In the genomic region with DNA sequence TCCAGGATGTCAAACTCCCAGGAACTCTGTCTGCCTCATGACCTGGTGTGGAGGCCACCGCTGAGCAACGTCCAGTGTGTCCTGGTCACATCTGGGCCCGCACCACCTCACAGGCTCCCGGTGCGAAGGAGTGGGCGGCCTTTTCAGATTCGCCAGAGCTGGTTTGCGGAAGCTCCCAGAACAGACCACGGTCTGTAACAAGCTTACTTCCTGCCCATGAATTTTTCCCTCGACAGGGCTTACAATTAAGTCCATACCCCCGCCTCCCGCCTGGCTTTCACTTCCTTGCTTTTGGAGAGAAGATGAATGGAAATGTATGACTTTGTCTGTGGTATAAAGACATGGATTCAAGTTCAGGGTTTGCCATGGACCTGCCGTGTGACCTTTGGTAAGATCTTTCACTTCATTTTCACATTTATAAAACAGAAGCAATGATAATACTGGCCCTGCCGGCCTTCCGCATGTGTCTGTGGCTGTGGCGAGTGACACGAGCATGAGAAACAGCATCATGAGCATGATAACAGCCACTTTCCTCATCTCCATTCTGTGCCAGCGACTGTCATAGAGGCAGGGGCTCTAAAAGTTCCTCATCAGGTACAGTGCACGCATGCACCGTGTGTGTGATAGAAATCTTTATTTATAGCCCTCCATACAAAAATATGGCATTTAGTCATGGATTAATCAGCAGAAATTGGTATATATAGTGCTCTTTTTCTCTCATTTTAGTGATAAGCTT, we compare ENCODE assay signal across 1 cellular context.
TF ChIP-seq lines count a peak whose summit lies in the region.

No MANE protein-coding gene starts in this region.

TF ChIP-seq in GM23338, 12 proteins besides CTCF, POLR2A, EP300 and RAD21 (continued from another document):
- no peak for TF ChIP-seq REST (IDR thresholded peaks at IDR 0.05; ENCODE audit: unreplicated experiment)
- TF ChIP-seq, protein P1, sequence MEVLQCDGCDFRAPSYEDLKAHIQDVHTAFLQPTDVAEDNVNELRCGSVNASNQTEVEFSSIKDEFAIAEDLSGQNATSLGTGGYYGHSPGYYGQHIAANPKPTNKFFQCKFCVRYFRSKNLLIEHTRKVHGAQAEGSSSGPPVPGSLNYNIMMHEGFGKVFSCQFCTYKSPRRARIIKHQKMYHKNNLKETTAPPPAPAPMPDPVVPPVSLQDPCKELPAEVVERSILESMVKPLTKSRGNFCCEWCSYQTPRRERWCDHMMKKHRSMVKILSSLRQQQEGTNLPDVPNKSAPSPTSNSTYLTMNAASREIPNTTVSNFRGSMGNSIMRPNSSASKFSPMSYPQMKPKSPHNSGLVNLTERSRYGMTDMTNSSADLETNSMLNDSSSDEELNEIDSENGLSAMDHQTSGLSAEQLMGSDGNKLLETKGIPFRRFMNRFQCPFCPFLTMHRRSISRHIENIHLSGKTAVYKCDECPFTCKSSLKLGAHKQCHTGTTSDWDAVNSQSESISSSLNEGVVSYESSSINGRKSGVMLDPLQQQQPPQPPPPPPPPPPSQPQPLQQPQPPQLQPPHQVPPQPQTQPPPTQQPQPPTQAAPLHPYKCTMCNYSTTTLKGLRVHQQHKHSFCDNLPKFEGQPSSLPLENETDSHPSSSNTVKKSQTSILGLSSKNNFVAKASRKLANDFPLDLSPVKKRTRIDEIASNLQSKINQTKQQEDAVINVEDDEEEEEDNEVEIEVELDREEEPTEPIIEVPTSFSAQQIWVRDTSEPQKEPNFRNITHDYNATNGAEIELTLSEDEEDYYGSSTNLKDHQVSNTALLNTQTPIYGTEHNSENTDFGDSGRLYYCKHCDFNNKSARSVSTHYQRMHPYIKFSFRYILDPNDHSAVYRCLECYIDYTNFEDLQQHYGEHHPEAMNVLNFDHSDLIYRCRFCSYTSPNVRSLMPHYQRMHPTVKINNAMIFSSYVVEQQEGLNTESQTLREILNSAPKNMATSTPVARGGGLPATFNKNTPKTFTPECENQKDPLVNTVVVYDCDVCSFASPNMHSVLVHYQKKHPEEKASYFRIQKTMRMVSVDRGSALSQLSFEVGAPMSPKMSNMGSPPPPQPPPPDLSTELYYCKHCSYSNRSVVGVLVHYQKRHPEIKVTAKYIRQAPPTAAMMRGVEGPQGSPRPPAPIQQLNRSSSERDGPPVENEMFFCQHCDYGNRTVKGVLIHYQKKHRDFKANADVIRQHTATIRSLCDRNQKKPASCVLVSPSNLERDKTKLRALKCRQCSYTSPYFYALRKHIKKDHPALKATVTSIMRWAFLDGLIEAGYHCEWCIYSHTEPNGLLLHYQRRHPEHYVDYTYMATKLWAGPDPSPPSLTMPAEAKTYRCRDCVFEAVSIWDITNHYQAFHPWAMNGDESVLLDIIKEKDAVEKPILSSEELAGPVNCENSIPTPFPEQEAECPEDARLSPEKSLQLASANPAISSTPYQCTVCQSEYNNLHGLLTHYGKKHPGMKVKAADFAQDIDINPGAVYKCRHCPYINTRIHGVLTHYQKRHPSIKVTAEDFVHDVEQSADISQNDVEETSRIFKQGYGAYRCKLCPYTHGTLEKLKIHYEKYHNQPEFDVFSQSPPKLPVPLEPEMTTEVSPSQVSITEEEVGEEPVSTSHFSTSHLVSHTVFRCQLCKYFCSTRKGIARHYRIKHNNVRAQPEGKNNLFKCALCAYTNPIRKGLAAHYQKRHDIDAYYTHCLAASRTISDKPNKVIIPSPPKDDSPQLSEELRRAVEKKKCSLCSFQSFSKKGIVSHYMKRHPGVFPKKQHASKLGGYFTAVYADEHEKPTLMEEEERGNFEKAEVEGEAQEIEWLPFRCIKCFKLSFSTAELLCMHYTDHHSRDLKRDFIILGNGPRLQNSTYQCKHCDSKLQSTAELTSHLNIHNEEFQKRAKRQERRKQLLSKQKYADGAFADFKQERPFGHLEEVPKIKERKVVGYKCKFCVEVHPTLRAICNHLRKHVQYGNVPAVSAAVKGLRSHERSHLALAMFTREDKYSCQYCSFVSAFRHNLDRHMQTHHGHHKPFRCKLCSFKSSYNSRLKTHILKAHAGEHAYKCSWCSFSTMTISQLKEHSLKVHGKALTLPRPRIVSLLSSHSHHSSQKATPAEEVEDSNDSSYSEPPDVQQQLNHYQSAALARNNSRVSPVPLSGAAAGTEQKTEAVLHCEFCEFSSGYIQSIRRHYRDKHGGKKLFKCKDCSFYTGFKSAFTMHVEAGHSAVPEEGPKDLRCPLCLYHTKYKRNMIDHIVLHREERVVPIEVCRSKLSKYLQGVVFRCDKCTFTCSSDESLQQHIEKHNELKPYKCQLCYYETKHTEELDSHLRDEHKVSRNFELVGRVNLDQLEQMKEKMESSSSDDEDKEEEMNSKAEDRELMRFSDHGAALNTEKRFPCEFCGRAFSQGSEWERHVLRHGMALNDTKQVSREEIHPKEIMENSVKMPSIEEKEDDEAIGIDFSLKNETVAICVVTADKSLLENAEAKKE (CRISPR knock-in tag; IDR thresholded peaks at IDR 0.05): no peak
- TF ChIP-seq CREB1 (CRISPR knock-in tag; IDR thresholded peaks at IDR 0.05; ENCODE audit: low read depth): no peak
- TF ChIP-seq ETS1 (IDR thresholded peaks at IDR 0.05): no peak
- no peak for TF ChIP-seq ZNF331 (CRISPR knock-in tag; IDR thresholded peaks at IDR 0.05; ENCODE audit: low read depth)
- no peak for TF ChIP-seq EZH2 (IDR thresholded peaks at IDR 0.05; ENCODE audit: low read depth, unreplicated experiment)
- no peak for TF ChIP-seq NANOG (IDR thresholded peaks at IDR 0.05; ENCODE audit: borderline replicate concordance)
- no peak for TF ChIP-seq POLR2AphosphoS5 (IDR thresholded peaks at IDR 0.05; ENCODE audit: low read depth)
